Comparison of ENCODE assay signal across 9 cellular contexts in the genomic region with DNA sequence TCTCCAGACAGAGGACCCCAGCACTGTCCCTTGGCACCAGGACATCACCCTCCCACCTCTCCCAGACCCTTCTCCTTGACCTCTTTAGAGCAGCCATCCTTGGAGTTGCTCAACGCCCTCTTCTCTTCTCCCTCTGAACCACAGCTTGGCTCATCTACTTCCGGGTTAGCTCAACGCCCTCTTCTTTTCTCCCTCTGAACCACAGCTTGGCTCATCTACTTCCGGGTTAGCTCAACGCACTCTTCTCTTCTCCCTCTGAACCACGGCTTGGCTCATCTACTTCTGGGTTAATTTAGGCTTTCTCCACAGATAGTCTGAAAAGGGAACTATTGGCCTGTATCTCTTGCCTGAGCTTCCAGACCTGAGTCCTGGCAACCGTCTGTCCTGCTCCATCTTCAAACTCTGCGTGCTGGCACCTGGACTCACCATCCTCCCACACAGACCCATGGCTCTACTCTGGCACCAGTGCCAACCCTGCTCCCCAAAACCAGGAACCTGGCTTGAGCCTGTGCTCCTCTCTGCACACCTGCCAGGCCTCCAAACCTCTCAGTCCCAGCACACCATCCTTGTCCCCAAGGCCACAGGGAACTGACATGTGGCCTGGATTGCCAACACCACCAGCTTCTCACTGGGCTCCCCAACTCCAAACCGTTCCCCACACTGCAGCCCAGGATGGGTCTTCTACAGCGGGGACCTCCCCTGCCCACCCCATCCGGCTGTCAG. TPM values are rescaled to one million over a fixed set of nuclear protein-coding genes. Genes with fewer than 3 reads are reported as not detected.
DNase-seq lines count a peak whose midpoint lies in the region; ATAC-seq and TF ChIP-seq lines count a peak whose summit lies in the region.
"Had no signal": no experiment of that assay in that cellular context is flagged by ENCODE, and none has a peak within 500 bp of the region (broad histone marks: within the 10 kb centered on the region; RNA-seq: fewer than 3 reads in every experiment).

No MANE protein-coding gene starts in this region.

- TF ChIP-seq CTCF in right atrium auricular region (IDR thresholded peaks at IDR 0.05): no peak
- no peak for TF ChIP-seq CTCF in fibroblast of mammary gland (conservative IDR thresholded peaks at IDR 0.05; ENCODE audit: control insufficient read depth, insufficient read depth, low read depth, low read length)

- intact Hi-C loops in Right ventricle myocardium inferior (cut with DNase I): no loop called here

- peaks cover 10% of the 10 kb centered on the region for H3K36me3 ChIP-seq in right atrium auricular region
- H3K36me3 ChIP-seq in urinary bladder (ENCODE audit: insufficient read depth): no peaks in the 10 kb centered on the region

- H3K4me3 ChIP-seq in right atrium auricular region (no peak overlapping the region), fibroblast of mammary gland (ENCODE audit: control insufficient read depth, low read depth, low read length) (peak overlapping the region; percentile 15), urinary bladder (ENCODE audit: low read depth, low read length) (no peak overlapping the region)
- H3K4me3 ChIP-seq: BLaER1 treated with 17β-estradiol and CSF1 and Interleukin-3, amounts not matched to agents 10 nM and 100 nM had no signal

- 73% methylated on average over 11 of the region's 11 CpGs for WGBS in urinary bladder

- H3K9me3 ChIP-seq in right atrium auricular region: no peaks in the 10 kb centered on the region
- H3K9me3 ChIP-seq: BLaER1 treated with 17β-estradiol and CSF1 and Interleukin-3, amounts not matched to agents 10 nM and 100 nM had no signal

- DNase-seq in Right ventricle myocardium inferior (ENCODE audit: missing footprints) (no peak), right atrium auricular region (ENCODE audit: low spot score) (no peak), fibroblast of mammary gland (ENCODE audit: low read depth) (peak; percentile 68)
- no peak for DNase-seq in stimulated activated CD4-positive, alpha-beta T cell treated with anti-CD3 and anti-CD28 coated beads, Interleukin-2, amount 100 ng/mL, for 24 hours
- DNase-seq: activated T-cell treated with anti-CD3 and anti-CD28 coated beads, Interleukin-2, amount 50 U/mL, for 1 hour; NCI-H1092 treated with DMSO at 0.1 percent for 48 hours had no signal

- H3K4me1 ChIP-seq in right atrium auricular region: peaks cover 0 to 51% of the 10 kb centered on the region in 2 donors
- H3K4me1 ChIP-seq in urinary bladder (ENCODE audit: insufficient read depth): no peaks in the 10 kb centered on the region
- H3K4me1 ChIP-seq: BLaER1 treated with 17β-estradiol and CSF1 and Interleukin-3, amounts not matched to agents 10 nM and 100 nM had no signal

- peak; percentile 36 for ATAC-seq in Right ventricle myocardium inferior
- no peak for ATAC-seq in HG02973 (IDR thresholded peaks at IDR 0.05; ENCODE audit: unreplicated experiment)

- H3K27me3 ChIP-seq in right atrium auricular region: no peaks in the 10 kb centered on the region
- H3K27me3 ChIP-seq: BLaER1 treated with 17β-estradiol and CSF1 and Interleukin-3, amounts not matched to agents 10 nM and 100 nM had no signal

- H3K27ac ChIP-seq in right atrium auricular region (peak overlapping the region in 1 of 2 donors; percentile 26), urinary bladder (ENCODE audit: low read depth) (peak overlapping the region; percentile 13)
- H3K27ac ChIP-seq: BLaER1 treated with 17β-estradiol and CSF1 and Interleukin-3, amounts not matched to agents 10 nM and 100 nM had no signal

RNA-seq across cellular contexts. Expression of gene FAAP100, which starts 25.3 kb away (rescaled TPM):
- total RNA-seq in Right ventricle myocardium inferior (14.8 TPM), right atrium auricular region (10 to 100 TPM; 12.8 to 13.7 TPM), urinary bladder (14.0 TPM)
- 21.0 TPM for polyA plus RNA-seq in urinary bladder

RNA-seq across cellular contexts. Expression of gene FSCN2, which starts 49.3 kb away (rescaled TPM):
- total RNA-seq in Right ventricle myocardium inferior: 0.19 TPM
- under 1 TPM; 0.63 to 0.74 TPM for total RNA-seq in right atrium auricular region
- 0.69 TPM for total RNA-seq in urinary bladder
- polyA plus RNA-seq in urinary bladder: 0.43 TPM

RNA-seq across cellular contexts. Expression of gene NPLOC4, which starts 59.5 kb away (rescaled TPM):
- total RNA-seq in Right ventricle myocardium inferior: 82.0 TPM
- 10 to 100 TPM; 69.3 to 70.4 TPM for total RNA-seq in right atrium auricular region
- 36.5 TPM for total RNA-seq in urinary bladder
- 45.3 TPM for polyA plus RNA-seq in urinary bladder

RNA-seq across cellular contexts. Expression of gene TSPAN10, which starts 59.6 kb away (rescaled TPM):
- total RNA-seq in Right ventricle myocardium inferior: 0.24 TPM
- not detected for total RNA-seq in right atrium auricular region
- 1.2 TPM for total RNA-seq in urinary bladder
- 0.65 TPM for polyA plus RNA-seq in urinary bladder
